Comparison of ENCODE assay signal across 19 cellular contexts in genomic region chrX:42075032-42075431, GRCh38.
"Had no signal": no experiment of that assay in that cellular context is flagged by ENCODE, and none has a peak within 500 bp of the region (broad histone marks: within the 10 kb centered on the region; RNA-seq: fewer than 3 reads in every experiment).

No MANE protein-coding gene starts in this region.

- H3K36me3 ChIP-seq: esophagus muscularis mucosa, gastrocnemius medialis, heart right ventricle, neutrophil, stomach, thoracic aorta, transverse colon had no signal

- H3K9me3 ChIP-seq: gastrocnemius medialis, heart right ventricle, neutrophil, stomach, thoracic aorta, transverse colon had no signal

- H3K4me1 ChIP-seq: gastrocnemius medialis, heart right ventricle, stomach, transverse colon had no signal

- DNase-seq: effector memory CD8-positive, alpha-beta T cell; gastrocnemius medialis; heart right ventricle; hypothalamus; kidney glomerular epithelial cell; mesendoderm; naive B cell; posterior cingulate gyrus; stimulated activated CD4-positive, alpha-beta T cell treated with anti-CD3 and anti-CD28 coated beads, Interleukin-2, amount 100 ng/mL, for 24 hours; stimulated activated CD4-positive, alpha-beta T cell treated with anti-CD3 and anti-CD28 coated beads, Interleukin-4, amount 100 ng/mL, for 4 hours; stimulated activated naive CD4-positive, alpha-beta T cell; stomach; substantia nigra; transverse colon had no signal

- H3K4me3 ChIP-seq: esophagus muscularis mucosa, gastrocnemius medialis, heart right ventricle, stomach, thoracic aorta, transverse colon had no signal

- H3K4me1 Mint-ChIP-seq: naive B cell had no signal

- H3K27me3 ChIP-seq: esophagus muscularis mucosa, gastrocnemius medialis, neutrophil, stomach, transverse colon had no signal

- H3K4me3 Mint-ChIP-seq: effector memory CD8-positive, alpha-beta T cell; naive B cell had no signal

- ATAC-seq: effector memory CD8-positive, alpha-beta T cell; gastrocnemius medialis; heart right ventricle; sciatic nerve had no signal

- H3K27ac ChIP-seq: epithelial cell of prostate, esophagus muscularis mucosa, gastrocnemius medialis, heart right ventricle, neutrophil, stomach, thoracic aorta, transverse colon had no signal

- H3K36me3 Mint-ChIP-seq: naive B cell had no signal

- H3K27me3 Mint-ChIP-seq: effector memory CD8-positive, alpha-beta T cell had no signal

- H3K27ac Mint-ChIP-seq: effector memory CD8-positive, alpha-beta T cell had no signal

- H3K9me3 Mint-ChIP-seq: effector memory CD8-positive, alpha-beta T cell had no signal
